ENCODE assay signal across 8 cellular contexts in genomic region chr1:111739222-111739983, GRCh38. TPM values are rescaled to one million over a fixed set of nuclear protein-coding genes. Genes with fewer than 3 reads are reported as not detected.
DNase-seq lines count a peak whose midpoint lies in the region; ATAC-seq and TF ChIP-seq lines count a peak whose summit lies in the region.

INKA2 (minus strand) TSS chr1:111739395; CDS start chr1:111739242, 153 bp downstream.

- DNase-seq in NCI-H1092 (lab: John Stamatoyannopoulos, UW) (peak; percentile 92), adipocyte (ENCODE audit: low read depth) (peak; percentile 96), heart left ventricle (peak; percentile 93 to 96 (median 95)), posterior cingulate gyrus (peak; percentile 83 to 98 (median 92))

- no peaks in the 10 kb centered on the region for H4K20me1 ChIP-seq in SU-DHL-6 (ENCODE audit: low read depth, low read length)

- H3K79me2 ChIP-seq in SU-DHL-6 (ENCODE audit: insufficient read depth, low read length) = no peaks in the 10 kb centered on the region

- TF ChIP-seq CTCF in GM12873 (IDR thresholded peaks at IDR 0.05; ENCODE audit: insufficient read depth, low read depth, low read length, missing control alignments) (peak; percentile 2), SU-DHL-6 (IDR thresholded peaks at IDR 0.05; ENCODE audit: insufficient read depth, low read length, poor library complexity, severe bottlenecking) (no peak), heart left ventricle (IDR thresholded peaks at IDR 0.05) (peak in 1 of 12 donors; percentile 10)

- H2AFZ ChIP-seq in SU-DHL-6 (ENCODE audit: low read depth, low read length, severe bottlenecking) = peak within 1 kb of the TSS; percentile 52

- H3K4me1 ChIP-seq in adipocyte (ENCODE audit: control insufficient read depth, insufficient read depth, low read length) (peaks cover 48% of the 10 kb centered on the region), heart left ventricle (peaks cover 13 to 77% (median 59%) of the 10 kb centered on the region in 12 donors), urinary bladder (ENCODE audit: insufficient read depth) (no peaks in the 10 kb centered on the region)

- TF ChIP-seq POLR2A in heart left ventricle (IDR thresholded peaks at IDR 0.05) = peak; percentile 8 to 93

- peak within 1 kb of the TSS; percentile 64 for H3K27ac ChIP-seq in SU-DHL-6 (ENCODE audit: low read depth, low read length)
- peak within 1 kb of the TSS; percentile 92 to 100 (median 98) for H3K27ac ChIP-seq in heart left ventricle
- peak within 1 kb of the TSS; percentile 76 for H3K27ac ChIP-seq in urinary bladder (ENCODE audit: low read depth)

- H3K4me2 ChIP-seq in SU-DHL-6 (ENCODE audit: low read depth, low read length, poor library complexity, severe bottlenecking) = peak within 1 kb of the TSS; percentile 59

- H3K27me3 ChIP-seq in SU-DHL-6 (ENCODE audit: low read length) (no peaks in the 10 kb centered on the region), adipocyte (replicated peaks; ENCODE audit: control insufficient read depth, insufficient read depth, low read length) (no peaks in the 10 kb centered on the region), heart left ventricle (peaks cover 0 to 8% (median 0%) of the 10 kb centered on the region in 9 donors)

- intact Hi-C loops in heart left ventricle (cut with DNase I) = loop anchor here in 3 of 10 donors (1.0 to 2.0 kb wide), 3 partner anchors 16 to 19 kb away; partner anchors contain the start of gene DDX20 (in 2 of the 3)
- intact Hi-C loops in posterior cingulate gyrus (cut with DNase I) = no loop called here

- H3K9ac ChIP-seq in SU-DHL-6 (ENCODE audit: low read length) = peak within 1 kb of the TSS; percentile 79
- H3K9ac ChIP-seq in adipocyte (ENCODE audit: low read length) = peak within 1 kb of the TSS; percentile 89

- H3K4me3 ChIP-seq in SU-DHL-6 (ENCODE audit: insufficient read depth, low read length, poor library complexity, severe bottlenecking) = peak within 1 kb of the TSS; percentile 57
- peak within 1 kb of the TSS; percentile 86 for H3K4me3 ChIP-seq in adipocyte (ENCODE audit: low read length)
- H3K4me3 ChIP-seq in heart left ventricle = peak within 1 kb of the TSS; percentile 61 to 95 (median 80)
- peak within 1 kb of the TSS; percentile 51 for H3K4me3 ChIP-seq in urinary bladder (ENCODE audit: low read depth, low read length)

- H3K9me3 ChIP-seq in SU-DHL-6 (ENCODE audit: insufficient read depth, low read length) = no peaks in the 10 kb centered on the region
- H3K9me3 ChIP-seq in adipocyte (ENCODE audit: control insufficient read depth, low read length) = no peaks in the 10 kb centered on the region
- H3K9me3 ChIP-seq in heart left ventricle = no peaks in the 10 kb centered on the region

- no peaks in the 10 kb centered on the region for H3F3A ChIP-seq in SU-DHL-6 (ENCODE audit: insufficient read depth)

- H3K36me3 ChIP-seq in SU-DHL-6 (ENCODE audit: low read length) (no peaks in the 10 kb centered on the region; the same call in 1 of the 2 replicates), adipocyte (ENCODE audit: control insufficient read depth, insufficient read depth, low read length, severe bottlenecking) (no peaks in the 10 kb centered on the region), heart left ventricle (peaks cover 0 to 8% (median 2%) of the 10 kb centered on the region in 9 donors), urinary bladder (ENCODE audit: insufficient read depth) (no peaks in the 10 kb centered on the region)

- ATAC-seq in HG02623 (IDR thresholded peaks at IDR 0.05; ENCODE audit: unreplicated experiment) (peak; percentile 81), heart left ventricle (peak; percentile 84 to 88 (median 87))

- no peaks in the 10 kb centered on the region for H3K9me2 ChIP-seq in SU-DHL-6 (replicated peaks; ENCODE audit: insufficient read depth, low read length)

- 0 to 2% (median 1%) methylated on average over 34 to 65 of the region's 65 CpGs for WGBS in heart left ventricle, 4 donors
- WGBS in urinary bladder = under 1% methylated on average over 65 of the region's 65 CpGs

RNA-seq across cellular contexts. Expression of gene INKA2, which starts in this region (rescaled TPM):
- total RNA-seq in heart left ventricle = 10 to 100 TPM; 10.1 to 33.2 (median 14.0) TPM
- polyA plus RNA-seq in heart left ventricle = 10 to 100 TPM in 1 of 2 donors, 1 to 10 TPM in 1; 9.0 to 14.5 TPM
- 7.4 TPM for total RNA-seq in urinary bladder
- polyA plus RNA-seq in urinary bladder = 5.4 TPM

Comparison
In these comparisons a context has a peak if more than half of its experiments do, and no peak if none do; other contexts are left out.
1. Peak in every context shown above with its lines: DNase-seq, ATAC-seq, H3K4me3 ChIP-seq and H3K27ac ChIP-seq.